ENCODE assay signal across 37 cellular contexts in the genomic region with DNA sequence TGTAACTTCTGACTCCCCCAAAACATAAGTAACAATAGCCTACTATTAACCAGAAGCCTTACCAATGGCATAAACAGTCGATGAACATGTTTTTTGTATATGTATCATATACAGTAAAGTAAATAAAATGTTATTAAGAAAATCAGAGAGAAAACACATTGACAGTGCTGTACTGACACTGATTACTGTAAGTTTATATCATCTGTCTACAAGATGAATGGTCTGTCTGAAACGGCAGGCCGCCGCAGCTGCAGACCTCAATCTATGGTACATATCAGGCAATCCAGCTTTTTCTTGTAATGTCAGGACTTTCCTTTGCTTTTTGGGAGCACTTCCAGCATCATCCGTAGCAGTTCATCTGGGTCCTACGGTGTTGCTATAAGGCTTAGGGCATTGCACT.
"Had no signal": no experiment of that assay in that cellular context is flagged by ENCODE, and none has a peak within 500 bp of the region (broad histone marks: within the 10 kb centered on the region; RNA-seq: fewer than 3 reads in every experiment).

No MANE protein-coding gene starts in this region.

- H3K27ac Mint-ChIP-seq: activated B cell treated with CpG ODN at 0.5 μM for 24 hours; activated CD4-positive, alpha-beta memory T cell treated with anti-CD3 and anti-CD28 coated beads, Interleukin-2, amount 10 ng/mL, durations not matched to agents 7 days and 5 days; activated CD4-positive, alpha-beta T cell treated with anti-CD3 and anti-CD28 coated beads, Interleukin-2, amount 10 ng/mL, durations not matched to agents 24 days and 14 days; activated CD8-positive, alpha-beta memory T cell treated with anti-CD3 and anti-CD28 coated beads, Interleukin-2, amount 10 ng/mL, durations not matched to agents 7 days and 5 days; activated CD8-positive, alpha-beta T cell treated with anti-CD3 and anti-CD28 coated beads, Interleukin-2, amount 10 ng/mL, durations not matched to agents 7 days and 5 days; activated naive CD4-positive, alpha-beta T cell treated with anti-CD3 and anti-CD28 coated beads, Interleukin-2, amount 10 ng/mL, durations not matched to agents 7 days and 5 days; activated naive CD4-positive, alpha-beta T cell treated with anti-CD3 and anti-CD28 coated beads, Interleukin-2, amount 50 U/mL, for 24 hours; activated naive CD8-positive, alpha-beta T cell; activated naive CD8-positive, alpha-beta T cell treated with anti-CD3 and anti-CD28 coated beads, Interleukin-2, amount 10 ng/mL, durations not matched to agents 7 days and 5 days; activated naive CD8-positive, alpha-beta T cell treated with anti-CD3 and anti-CD28 coated beads, Interleukin-2, amount 50 U/mL, for 24 hours; activated T-cell treated with anti-CD3 and anti-CD28 coated beads, Interleukin-2, amount 50 U/mL, for 24 hours; activated T-helper 2 cell treated with anti-CD3 and anti-CD28 coated beads, Interferon-gamma antibody, Interleukin-2, Interleukin-4, amounts not matched to agents 10 μg/mL and 5 μg/mL and 100 μg/mL, durations not matched to agents 14 hours and 24 hours and 36 hours; brain; T-helper 1 cell treated with Interleukin-12 subunit alpha and Interleukin-12 subunit beta and Interleukin-4 antibody, amounts not matched to agents 30 μg/mL and 1 μg/mL, for 36 hours; T-helper 2 cell treated with Interferon-gamma antibody and Interleukin-4, amounts not matched to agents 5 μg/mL and 100 μg/mL, for 36 hours had no signal

- H3K4me3 Mint-ChIP-seq: activated B cell treated with CpG ODN at 0.5 μM for 24 hours; activated CD4-positive, alpha-beta memory T cell treated with anti-CD3 and anti-CD28 coated beads, Interleukin-2, amount 10 ng/mL, durations not matched to agents 7 days and 5 days; activated CD4-positive, alpha-beta T cell treated with anti-CD3 and anti-CD28 coated beads, Interleukin-2, amount 10 ng/mL, durations not matched to agents 24 days and 14 days; activated CD8-positive, alpha-beta memory T cell treated with anti-CD3 and anti-CD28 coated beads, Interleukin-2, amount 10 ng/mL, durations not matched to agents 7 days and 5 days; activated CD8-positive, alpha-beta T cell treated with anti-CD3 and anti-CD28 coated beads, Interleukin-2, amount 10 ng/mL, durations not matched to agents 7 days and 5 days; activated naive CD4-positive, alpha-beta T cell treated with anti-CD3 and anti-CD28 coated beads, Interleukin-2, amount 10 ng/mL, durations not matched to agents 7 days and 5 days; activated naive CD4-positive, alpha-beta T cell treated with anti-CD3 and anti-CD28 coated beads, Interleukin-2, amount 50 U/mL, for 24 hours; activated naive CD8-positive, alpha-beta T cell; activated naive CD8-positive, alpha-beta T cell treated with anti-CD3 and anti-CD28 coated beads, Interleukin-2, amount 10 ng/mL, durations not matched to agents 7 days and 5 days; activated naive CD8-positive, alpha-beta T cell treated with anti-CD3 and anti-CD28 coated beads, Interleukin-2, amount 50 U/mL, for 24 hours; activated T-cell treated with anti-CD3 and anti-CD28 coated beads, Interleukin-2, amount 50 U/mL, for 24 hours; brain; central memory CD8-positive, alpha-beta T cell; T-helper 1 cell treated with Interleukin-12 subunit alpha and Interleukin-12 subunit beta and Interleukin-4 antibody, amounts not matched to agents 30 μg/mL and 1 μg/mL, for 36 hours; T-helper 2 cell treated with Interferon-gamma antibody and Interleukin-4, amounts not matched to agents 5 μg/mL and 100 μg/mL, for 36 hours had no signal

- H3K36me3 ChIP-seq: ascending aorta, cardiac muscle cell had no signal

- FAIRE-seq: bronchial epithelial cell, TTC549 had no signal

- H3K9me3 Mint-ChIP-seq: activated B cell treated with CpG ODN at 0.5 μM for 24 hours; activated CD4-positive, alpha-beta memory T cell treated with anti-CD3 and anti-CD28 coated beads, Interleukin-2, amount 10 ng/mL, durations not matched to agents 7 days and 5 days; activated CD4-positive, alpha-beta T cell treated with anti-CD3 and anti-CD28 coated beads, Interleukin-2, amount 10 ng/mL, durations not matched to agents 24 days and 14 days; activated naive CD4-positive, alpha-beta T cell treated with anti-CD3 and anti-CD28 coated beads, Interleukin-2, amount 10 ng/mL, durations not matched to agents 7 days and 5 days; activated naive CD4-positive, alpha-beta T cell treated with anti-CD3 and anti-CD28 coated beads, Interleukin-2, amount 50 U/mL, for 24 hours; activated naive CD8-positive, alpha-beta T cell treated with anti-CD3 and anti-CD28 coated beads, Interleukin-2, amount 10 ng/mL, durations not matched to agents 7 days and 5 days; activated naive CD8-positive, alpha-beta T cell treated with anti-CD3 and anti-CD28 coated beads, Interleukin-2, amount 50 U/mL, for 24 hours; activated T-cell treated with anti-CD3 and anti-CD28 coated beads, Interleukin-2, amount 50 U/mL, for 24 hours; activated T-helper 2 cell treated with anti-CD3 and anti-CD28 coated beads, Interferon-gamma antibody, Interleukin-2, Interleukin-4, amounts not matched to agents 10 μg/mL and 5 μg/mL and 100 μg/mL, durations not matched to agents 14 hours and 24 hours and 36 hours; central memory CD8-positive, alpha-beta T cell; T-helper 1 cell treated with Interleukin-12 subunit alpha and Interleukin-12 subunit beta and Interleukin-4 antibody, amounts not matched to agents 30 μg/mL and 1 μg/mL, for 36 hours; T-helper 2 cell treated with Interferon-gamma antibody and Interleukin-4, amounts not matched to agents 5 μg/mL and 100 μg/mL, for 36 hours had no signal

- H3K27ac ChIP-seq: ascending aorta, cardiac muscle cell, VCaP had no signal

- ATAC-seq: activated CD8-positive, alpha-beta memory T cell treated with anti-CD3 and anti-CD28 coated beads, Interleukin-2, amount 10 ng/mL, durations not matched to agents 7 days and 5 days; activated CD8-positive, alpha-beta T cell treated with anti-CD3 and anti-CD28 coated beads, Interleukin-2, amount 10 ng/mL, durations not matched to agents 7 days and 5 days; activated naive CD8-positive, alpha-beta T cell treated with anti-CD3 and anti-CD28 coated beads, Interleukin-2, amount 50 U/mL, for 24 hours had no signal

- H3K36me3 Mint-ChIP-seq: activated naive CD8-positive, alpha-beta T cell; activated naive CD8-positive, alpha-beta T cell treated with anti-CD3 and anti-CD28 coated beads, Interleukin-2, amount 10 ng/mL, durations not matched to agents 7 days and 5 days; brain had no signal

- H3K27me3 Mint-ChIP-seq: activated CD4-positive, alpha-beta memory T cell treated with anti-CD3 and anti-CD28 coated beads, Interleukin-2, amount 10 ng/mL, durations not matched to agents 7 days and 5 days; activated CD4-positive, alpha-beta T cell treated with anti-CD3 and anti-CD28 coated beads, Interleukin-2, amount 10 ng/mL, durations not matched to agents 24 days and 14 days; activated CD8-positive, alpha-beta memory T cell treated with anti-CD3 and anti-CD28 coated beads, Interleukin-2, amount 10 ng/mL, durations not matched to agents 7 days and 5 days; activated naive CD4-positive, alpha-beta T cell treated with anti-CD3 and anti-CD28 coated beads, Interleukin-2, amount 10 ng/mL, durations not matched to agents 7 days and 5 days; activated naive CD4-positive, alpha-beta T cell treated with anti-CD3 and anti-CD28 coated beads, Interleukin-2, amount 50 U/mL, for 24 hours; activated naive CD8-positive, alpha-beta T cell; activated naive CD8-positive, alpha-beta T cell treated with anti-CD3 and anti-CD28 coated beads, Interleukin-2, amount 10 ng/mL, durations not matched to agents 7 days and 5 days; activated naive CD8-positive, alpha-beta T cell treated with anti-CD3 and anti-CD28 coated beads, Interleukin-2, amount 50 U/mL, for 24 hours; activated T-cell treated with anti-CD3 and anti-CD28 coated beads, Interleukin-2, amount 50 U/mL, for 24 hours; central memory CD8-positive, alpha-beta T cell had no signal

- H3K9me3 ChIP-seq: ascending aorta had no signal

- H3K27me3 ChIP-seq: ascending aorta had no signal

- H3K4me3 ChIP-seq: ascending aorta, cardiac muscle cell had no signal

- H3K4me1 ChIP-seq: ascending aorta had no signal

- DNase-seq: activated B cell treated with CpG ODN at 0.5 μM for 24 hours; activated CD4-positive, alpha-beta memory T cell treated with anti-CD3 and anti-CD28 coated beads, Interleukin-2, amount 10 ng/mL, durations not matched to agents 7 days and 5 days; activated CD4-positive, alpha-beta T cell treated with anti-CD3 and anti-CD28 coated beads, Interleukin-2, amount 10 ng/mL, durations not matched to agents 24 days and 14 days; activated CD4-positive, alpha-beta T cell treated with anti-CD3 and anti-CD28 coated beads, Interleukin-2, amount 50 U/mL, for 1 hour; activated CD4-positive, alpha-beta T cell treated with anti-CD3 and anti-CD28 coated beads, Interleukin-2, amount 50 U/mL, for 4 hours; activated CD4-positive, CD25-positive, alpha-beta regulatory T cell treated with anti-CD3 and anti-CD28 coated beads, Interleukin-2, amount 50 U/mL, for 72 hours; activated CD8-positive, alpha-beta memory T cell treated with anti-CD3 and anti-CD28 coated beads for 24 hours; activated CD8-positive, alpha-beta memory T cell treated with anti-CD3 and anti-CD28 coated beads, Interleukin-2, amount 10 ng/mL, durations not matched to agents 7 days and 5 days; activated CD8-positive, alpha-beta memory T cell treated with anti-CD3 and anti-CD28 coated beads, Interleukin-2, amount 50 U/mL, for 48 hours; activated CD8-positive, alpha-beta T cell treated with anti-CD3 and anti-CD28 coated beads, Interleukin-2, amount 10 ng/mL, durations not matched to agents 7 days and 5 days; activated effector memory CD4-positive, alpha-beta T cell treated with Interleukin-2 at 50 U/mL for 16 hours; activated gamma-delta T cell; activated naive CD4-positive, alpha-beta T cell treated with anti-CD3 and anti-CD28 coated beads, Interleukin-2, amount 10 ng/mL, durations not matched to agents 7 days and 5 days; activated naive CD4-positive, alpha-beta T cell treated with Interleukin-2 at 50 U/mL for 16 hours; activated naive CD8-positive, alpha-beta T cell treated with anti-CD3 and anti-CD28 coated beads, Interleukin-2, amount 10 ng/mL, durations not matched to agents 7 days and 5 days; activated naive CD8-positive, alpha-beta T cell treated with anti-CD3 and anti-CD28 coated beads, Interleukin-2, amount 50 U/mL, for 24 hours; activated T-cell treated with anti-CD3 and anti-CD28 coated beads, Interleukin-2, amount 50 U/mL, for 24 hours; activated T-cell treated with anti-CD3 and anti-CD28 coated beads, Interleukin-2, amount 50 U/mL, for 48 hours; amygdala; anterior cingulate cortex; caudate nucleus; cerebellar nuclear complex; T-helper 1 cell; T-helper 2 cell; T-helper 9 cell had no signal

- H3K4me1 Mint-ChIP-seq: activated B cell treated with CpG ODN at 0.5 μM for 24 hours; activated CD4-positive, alpha-beta memory T cell treated with anti-CD3 and anti-CD28 coated beads, Interleukin-2, amount 10 ng/mL, durations not matched to agents 7 days and 5 days; activated CD8-positive, alpha-beta memory T cell treated with anti-CD3 and anti-CD28 coated beads, Interleukin-2, amount 10 ng/mL, durations not matched to agents 7 days and 5 days; activated naive CD8-positive, alpha-beta T cell treated with anti-CD3 and anti-CD28 coated beads, Interleukin-2, amount 50 U/mL, for 24 hours; brain had no signal
